ENCODE assay signal across 8 cellular contexts in genomic region chr19:44748426-44749254, GRCh38. TPM values are rescaled to one million over a fixed set of nuclear protein-coding genes. Genes with fewer than 3 reads are reported as not detected.
A peak's percentile ranks its signal among the peaks of the same experiment; 100 is the strongest.
DNase-seq lines count a peak whose midpoint lies in the region; ATAC-seq and TF ChIP-seq lines count a peak whose summit lies in the region.

Gene BCL3, plus strand, starts transcription at chr19:44748708. Its CDS starts 83 bp downstream, at chr19:44748791.

- H3K36me3 ChIP-seq in duodenal mucosa (ENCODE audit: control insufficient read depth in 1 of 2, insufficient read depth in 2 of 2, low read length in 2 of 2) (peaks cover 0 to 13% of the 10 kb centered on the region in 2 donors), mesenchymal stem cell (ENCODE audit: control insufficient read depth in 1 of 2, insufficient read depth in 2 of 2, low read depth in 1 of 2, low read length in 2 of 2) (peaks cover 8 to 30% of the 10 kb centered on the region in 2 experiments)

- H3K27ac Mint-ChIP-seq in IgD-negative memory B cell: peak within 1 kb of the TSS; percentile 96 to 99 (median 97)
- peak within 1 kb of the TSS; percentile 94 for H3K27ac Mint-ChIP-seq in activated CD4-positive, alpha-beta T cell treated with anti-CD3 and anti-CD28 coated beads, Interleukin-2, amount 10 ng/mL, durations not matched to agents 24 days and 14 days

- peaks cover 4% of the 10 kb centered on the region for H3K36me3 Mint-ChIP-seq in IgD-negative memory B cell
- H3K36me3 Mint-ChIP-seq in activated CD4-positive, alpha-beta T cell treated with anti-CD3 and anti-CD28 coated beads, Interleukin-2, amount 10 ng/mL, durations not matched to agents 24 days and 14 days (ENCODE audit: low read depth): peaks cover 46% of the 10 kb centered on the region

- H3K9me3 ChIP-seq in duodenal mucosa (ENCODE audit: control insufficient read depth in 1 of 2, low read length in 2 of 2) (no peaks in the 10 kb centered on the region), mesenchymal stem cell (ENCODE audit: control insufficient read depth, low read length) (no peaks in the 10 kb centered on the region)

- peaks cover 52 to 71% of the 10 kb centered on the region in 2 donors for H3K4me1 ChIP-seq in duodenal mucosa (ENCODE audit: control insufficient read depth in 1 of 2, insufficient read depth in 2 of 2, low read length in 2 of 2)
- H3K4me1 ChIP-seq in mesenchymal stem cell (ENCODE audit: control insufficient read depth, insufficient read depth, low read depth, low read length): peaks cover 40% of the 10 kb centered on the region

- H3K4me2 ChIP-seq in mesenchymal stem cell (ENCODE audit: low read length, poor library complexity, severe bottlenecking): peak within 1 kb of the TSS; percentile 86

- TF ChIP-seq POLR2A in GM18951 (IDR thresholded peaks at IDR 0.05; ENCODE audit: extremely low read depth, insufficient read depth, insufficient read length): peak; percentile 61

- peak within 1 kb of the TSS; percentile 90 to 93 for H3K18ac ChIP-seq in mesenchymal stem cell (ENCODE audit: low read depth in 1 of 2, low read length in 2 of 2)

- H2AK5ac ChIP-seq in mesenchymal stem cell (ENCODE audit: low read length, severe bottlenecking): no peak within 1 kb of the TSS

- H2BK12ac ChIP-seq in mesenchymal stem cell (ENCODE audit: low read length in 2 of 2): peak within 1 kb of the TSS; percentile 65 to 70

- DNase-seq in A172 (ENCODE audit: low spot score): peak; percentile 46
- peak; percentile 95 for DNase-seq in activated CD4-positive, alpha-beta T cell treated with anti-CD3 and anti-CD28 coated beads, Interleukin-2, amount 10 ng/mL, durations not matched to agents 24 days and 14 days
- peak; percentile 69 for DNase-seq in mesenchymal stem cell
- peak; percentile 55 to 64 for DNase-seq in stimulated activated CD8-positive, alpha-beta memory T cell treated with anti-CD3 and anti-CD28 coated beads, Interleukin-2, amount 100 ng/mL, for 48 hours (ENCODE audit: low read depth in 2 of 2)

- H2BK15ac ChIP-seq in mesenchymal stem cell (ENCODE audit: low read depth, poor library complexity, severe bottlenecking): peak within 1 kb of the TSS; percentile 93

- H2AFZ ChIP-seq in mesenchymal stem cell (ENCODE audit: low read depth, low read length): no peak within 1 kb of the TSS

- WGBS in mesenchymal stem cell: 2% methylated on average over 54 of the region's 88 CpGs

- intact Hi-C loops in activated CD4-positive, alpha-beta T cell treated with anti-CD3 and anti-CD28 coated beads, Interleukin-2, amount 10 ng/mL, durations not matched to agents 24 days and 14 days (cut with micrococcal nuclease): no loop called here

- H3K27ac ChIP-seq in duodenal mucosa (ENCODE audit: low read depth, low read length): peak within 1 kb of the TSS; percentile 97
- peak within 1 kb of the TSS; percentile 56 for H3K27ac ChIP-seq in mesenchymal stem cell (ENCODE audit: low read length, poor library complexity, severe bottlenecking)

- H2BK120ac ChIP-seq in mesenchymal stem cell (ENCODE audit: low read depth, low read length): peak within 1 kb of the TSS; percentile 100

- H3K27me3 Mint-ChIP-seq in IgD-negative memory B cell: no peaks in the 10 kb centered on the region
- H3K27me3 Mint-ChIP-seq in activated CD4-positive, alpha-beta T cell treated with anti-CD3 and anti-CD28 coated beads, Interleukin-2, amount 10 ng/mL, durations not matched to agents 24 days and 14 days: peaks cover 6% of the 10 kb centered on the region

- H3K4me3 Mint-ChIP-seq in IgD-negative memory B cell: peak within 1 kb of the TSS; percentile 91 to 98 (median 94)
- peak within 1 kb of the TSS; percentile 95 for H3K4me3 Mint-ChIP-seq in activated CD4-positive, alpha-beta T cell treated with anti-CD3 and anti-CD28 coated beads, Interleukin-2, amount 10 ng/mL, durations not matched to agents 24 days and 14 days

- H4K91ac ChIP-seq in mesenchymal stem cell (ENCODE audit: low read length): peak within 1 kb of the TSS; percentile 85

- peaks cover 7% of the 10 kb centered on the region for H3K79me1 ChIP-seq in mesenchymal stem cell (replicated peaks; ENCODE audit: low read length, poor library complexity, severe bottlenecking)

- peak within 1 kb of the TSS; percentile 59 to 90 for H3K4ac ChIP-seq in mesenchymal stem cell (ENCODE audit: low read depth in 1 of 2, low read length in 2 of 2)

- H3K4me3 ChIP-seq in duodenal mucosa (ENCODE audit: low read depth in 1 of 2, low read length in 2 of 2) (peak within 1 kb of the TSS; percentile 84 to 92), mesenchymal stem cell (ENCODE audit: insufficient read depth in 1 of 2, low read depth in 1 of 2, low read length in 2 of 2) (peak within 1 kb of the TSS; percentile 66 to 84)

- peak within 1 kb of the TSS; percentile 37 for H2BK5ac ChIP-seq in mesenchymal stem cell (ENCODE audit: low read depth, low read length, poor library complexity, severe bottlenecking)

- H3K23ac ChIP-seq in mesenchymal stem cell (ENCODE audit: low read length in 2 of 2): peak within 1 kb of the TSS in 1 of 2 experiments; percentile 86

- peak within 1 kb of the TSS; percentile 84 to 97 for H3K9ac ChIP-seq in duodenal mucosa (ENCODE audit: low read depth in 1 of 2, low read length in 2 of 2)
- peak within 1 kb of the TSS; percentile 91 for H3K9ac ChIP-seq in mesenchymal stem cell (ENCODE audit: low read length)

- no peaks in the 10 kb centered on the region for H3K9me3 Mint-ChIP-seq in IgD-negative memory B cell
- no peaks in the 10 kb centered on the region for H3K9me3 Mint-ChIP-seq in activated CD4-positive, alpha-beta T cell treated with anti-CD3 and anti-CD28 coated beads, Interleukin-2, amount 10 ng/mL, durations not matched to agents 24 days and 14 days

- H3K27me3 ChIP-seq in duodenal mucosa (ENCODE audit: control insufficient read depth in 1 of 2, insufficient read depth in 2 of 2, low read length in 2 of 2) (no peaks in the 10 kb centered on the region), mesenchymal stem cell (ENCODE audit: control insufficient read depth in 1 of 2, insufficient read depth in 1 of 2, low read length in 2 of 2) (no peaks in the 10 kb centered on the region)

- ATAC-seq in HG03342 (IDR thresholded peaks at IDR 0.05; ENCODE audit: unreplicated experiment): no peak

- H3K14ac ChIP-seq in mesenchymal stem cell (ENCODE audit: low read length in 2 of 2): peak within 1 kb of the TSS; percentile 37 to 87

- in situ Hi-C loops in GM18951 (cut with MboI; ENCODE audit: low sequenced_read_pairs, unreplicated experiment): no loop called here

- H3K4me1 Mint-ChIP-seq in IgD-negative memory B cell: peaks cover 34 to 47% (median 35%) of the 10 kb centered on the region in 3 donors
- H3K4me1 Mint-ChIP-seq in activated CD4-positive, alpha-beta T cell treated with anti-CD3 and anti-CD28 coated beads, Interleukin-2, amount 10 ng/mL, durations not matched to agents 24 days and 14 days: peaks cover 61% of the 10 kb centered on the region

- H4K8ac ChIP-seq in mesenchymal stem cell (ENCODE audit: low read length): peak within 1 kb of the TSS; percentile 62

RNA-seq across cellular contexts. Expression of gene BCL3, which starts in this region (rescaled TPM):
- 4.4 and 7.0 TPM in 2 replicates for total RNA-seq in A172 (2014; rRNA removed; shearing (Covaris generic))
- polyA plus RNA-seq in IgD-negative memory B cell: 12.6 TPM
- total RNA-seq in activated CD4-positive, alpha-beta T cell treated with anti-CD3 and anti-CD28 coated beads, Interleukin-2, amount 10 ng/mL, durations not matched to agents 24 days and 14 days: 66.3 and 73.1 TPM in 2 replicates
- polyA plus RNA-seq in mesenchymal stem cell (2013, experiment 1 of 2): 48.8 TPM
- polyA plus RNA-seq in mesenchymal stem cell (2013, experiment 2 of 2): 47.7 TPM
